In genomic region chr1:9593492-9594465, GRCh38 we compare ENCODE assay signal across 8 cellular contexts. TPM values are rescaled to one million over a fixed set of nuclear protein-coding genes. Genes with fewer than 3 reads are reported as not detected.
DNase-seq lines count a peak whose midpoint lies in the region; ATAC-seq, FAIRE-seq and TF ChIP-seq lines count a peak whose summit lies in the region.

No MANE protein-coding gene starts in this region.

- H3K36me3 ChIP-seq in RWPE2 (ENCODE audit: low read depth) (peaks cover 5% of the 10 kb centered on the region; the same call in 1 of the 2 replicates), kidney (ENCODE audit: control insufficient read depth in 1 of 2, insufficient read depth in 2 of 2, low read length in 2 of 2) (no peaks in the 10 kb centered on the region)

- H3K27ac ChIP-seq in RWPE2 (ENCODE audit: poor library complexity, severe bottlenecking) (peak overlapping the region; percentile 34), kidney (ENCODE audit: low read depth in 2 of 2, low read length in 2 of 2) (peak overlapping the region; percentile 62 to 82)

- ATAC-seq in RWPE2 (ENCODE audit: low read depth) (peak; percentile 59), GM18505 (IDR thresholded peaks at IDR 0.05; ENCODE audit: unreplicated experiment) (no peak)
- ATAC-seq in central memory CD8-positive, alpha-beta T cell (replicated peaks; ENCODE audit: extremely low read depth, poor library complexity, severe bottlenecking), result no peak

- TF ChIP-seq CTCF in GM10248 (IDR thresholded peaks at IDR 0.05; ENCODE audit: control extremely low read depth, extremely low read depth, low read depth, missing control alignments) (no peak), RWPE2 (IDR thresholded peaks at IDR 0.05; ENCODE audit: poor library complexity, severe bottlenecking) (peak; percentile 47), kidney (IDR thresholded peaks at IDR 0.05; ENCODE audit: borderline replicate concordance, extremely low read depth, insufficient read depth) (no peak)

- H3K4me1 ChIP-seq in RWPE2 (ENCODE audit: insufficient read depth, poor library complexity, severe bottlenecking) (peaks cover 11% of the 10 kb centered on the region), kidney (ENCODE audit: control insufficient read depth in 1 of 2, insufficient read depth in 1 of 2, low read depth in 1 of 2, low read length in 2 of 2) (peaks cover 13 to 25% of the 10 kb centered on the region in 2 donors)

- POLR2A ChIA-PET in GM10248 (lab: Yijun Ruan, JAX), result interaction anchor here (0.5 to 0.6 kb wide), 2 partner anchors 33 to 120 kb away, joined by 3 to 4 read pairs; no protein-coding TSS in a partner anchor

- H3K27ac Mint-ChIP-seq in central memory CD8-positive, alpha-beta T cell (ENCODE audit: low read depth), result peak overlapping the region; percentile 79

- H3K27me3 Mint-ChIP-seq in central memory CD8-positive, alpha-beta T cell, result no peaks in the 10 kb centered on the region

- H3K36me3 Mint-ChIP-seq in central memory CD8-positive, alpha-beta T cell (ENCODE audit: insufficient read depth), result peaks cover 8% of the 10 kb centered on the region

- H3K4me3 Mint-ChIP-seq in central memory CD8-positive, alpha-beta T cell, result no peak overlapping the region

- H3K9me3 Mint-ChIP-seq in central memory CD8-positive, alpha-beta T cell, result no peaks in the 10 kb centered on the region

- H3K27me3 ChIP-seq in RWPE2 (ENCODE audit: insufficient read depth, poor library complexity, severe bottlenecking), result no peaks in the 10 kb centered on the region

- FAIRE-seq in kidney (lab: Jason Lieb, UNC), result no peak

- peak overlapping the region in 1 of 2 donors; percentile 61 for H3K9ac ChIP-seq in kidney (ENCODE audit: low read length in 2 of 2)

- intact Hi-C loops in kidney (cut with DNase I), result no loop called here

- DNase-seq in GM10248 (ENCODE audit: extremely low spot score) (peak; percentile 85), LHCN-M2 (ENCODE audit: low read depth) (peak; percentile 81), RWPE2 (ENCODE audit: low spot score) (peak; percentile 81), kidney (peak; percentile 92), NCI-H2107 (lab: John Stamatoyannopoulos, UW) (no peak)
- no peak for DNase-seq in central memory CD8-positive, alpha-beta T cell (ENCODE audit: low spot score in 2 of 2)
- DNase-seq in stimulated activated CD4-positive, alpha-beta T cell treated with anti-CD3 and anti-CD28 coated beads, Interleukin-4, amount 100 ng/mL, for 24 hours, result peak; percentile 34

- H3K4me3 ChIP-seq in RWPE2 (ENCODE audit: severe bottlenecking) (no peak overlapping the region), kidney (ENCODE audit: low read length in 2 of 2) (no peak overlapping the region)

- peaks cover 14% of the 10 kb centered on the region for H3K4me1 Mint-ChIP-seq in central memory CD8-positive, alpha-beta T cell

- CTCF ChIA-PET in GM10248 (lab: Yijun Ruan, JAX), result interaction anchor here (1.6 to 5.6 kb wide), 3 partner anchors 23 to 836 kb away, joined by 3 to 25 read pairs (median 9); partner anchors contain the start of gene CENPS

- TF ChIP-seq POLR2A in GM18505 (IDR thresholded peaks at IDR 0.05; ENCODE audit: borderline replicate concordance, extremely low read depth, insufficient read depth, insufficient read length), result no peak

- H3K9me3 ChIP-seq in RWPE2 (ENCODE audit: severe bottlenecking), result no peaks in the 10 kb centered on the region
- H3K9me3 ChIP-seq in kidney (ENCODE audit: control insufficient read depth in 1 of 2, low read length in 2 of 2), result no peaks in the 10 kb centered on the region

RNA-seq across cellular contexts. Expression of gene TMEM201, which starts 5.1 kb away (rescaled TPM):
- total RNA-seq in LHCN-M2 (2014; rRNA removed), result 14.2 and 14.7 TPM in 2 replicates
- 7.8 TPM for polyA plus RNA-seq in LHCN-M2 (2012)
- 13.2 TPM for total RNA-seq in kidney
- 9.1 TPM for polyA plus RNA-seq in kidney (ENCODE audit: insufficient read depth, low read depth, low replicate concordance)

RNA-seq across cellular contexts. Expression of gene SLC25A33, which starts 54.5 kb away (rescaled TPM):
- total RNA-seq in LHCN-M2 (2014; rRNA removed) (5.5 and 5.8 TPM in 2 replicates), kidney (3.8 TPM)
- polyA plus RNA-seq in LHCN-M2 (2012), result 2.7 TPM
- 11.3 TPM for polyA plus RNA-seq in kidney (ENCODE audit: insufficient read depth, low read depth, low replicate concordance)

RNA-seq across cellular contexts. Expression of gene PIK3CD, which starts 57.8 kb away (rescaled TPM):
- total RNA-seq in LHCN-M2 (2014; rRNA removed) (18.8 and 20.6 TPM in 2 replicates), kidney (19.7 TPM)
- polyA plus RNA-seq in LHCN-M2 (2012), result 12.8 TPM
- polyA plus RNA-seq in kidney (ENCODE audit: insufficient read depth, low read depth, low replicate concordance), result 5.3 TPM

Comparison
In these comparisons a context has a peak if more than half of its experiments do, and no peak if none do; other contexts are left out.
1. DNase-seq: peak in GM10248 (single experiment), LHCN-M2 (single experiment), RWPE2 (single experiment), kidney (single experiment) and stimulated activated CD4-positive, alpha-beta T cell treated with anti-CD3 and anti-CD28 coated beads, Interleukin-4, amount 100 ng/mL, for 24 hours (single experiment); none in central memory CD8-positive, alpha-beta T cell (0 of 2) and NCI-H2107 (single experiment).